ENCODE assay signal across 13 cellular contexts in genomic region chr5:136729901-136730355, GRCh38.
DNase-seq lines count a peak whose midpoint lies in the region; ATAC-seq and TF ChIP-seq lines count a peak whose summit lies in the region.
"Had no signal": no experiment of that assay in that cellular context is flagged by ENCODE, and none has a peak within 500 bp of the region (broad histone marks: within the 10 kb centered on the region; RNA-seq: fewer than 3 reads in every experiment).

No MANE protein-coding gene starts in this region.

- H3K9me3 ChIP-seq in breast epithelium (no peaks in the 10 kb centered on the region), osteoblast (ENCODE audit: low read depth, low read length) (no peaks in the 10 kb centered on the region)
- H3K9me3 ChIP-seq: heart left ventricle had no signal

- no peak for TF ChIP-seq POLR2A in breast epithelium (IDR thresholded peaks at IDR 0.05)

- H3K4me2 ChIP-seq in osteoblast (ENCODE audit: insufficient read depth, low read length), result peak overlapping the region; percentile 46

- H3K36me3 ChIP-seq in breast epithelium, result no peaks in the 10 kb centered on the region
- no peaks in the 10 kb centered on the region for H3K36me3 ChIP-seq in osteoblast (ENCODE audit: insufficient read depth, low read length)
- H3K36me3 ChIP-seq: heart left ventricle had no signal

- H3K4me3 ChIP-seq in breast epithelium (no peak overlapping the region), osteoblast (ENCODE audit: insufficient read depth, low read length) (no peak overlapping the region)
- H3K4me3 ChIP-seq: heart left ventricle, SK-N-MC had no signal

- ATAC-seq in HG03439 (IDR thresholded peaks at IDR 0.05; ENCODE audit: unreplicated experiment), result no peak
- ATAC-seq in HG02678 (IDR thresholded peaks at IDR 0.05; ENCODE audit: unreplicated experiment), result no peak
- ATAC-seq: heart left ventricle had no signal

- H3K27ac ChIP-seq in breast epithelium (peak overlapping the region; percentile 76 to 79), osteoblast (ENCODE audit: low read depth, low read length) (peak overlapping the region; percentile 46)
- H3K27ac ChIP-seq: heart left ventricle, HL-60, SK-N-MC had no signal

- no peaks in the 10 kb centered on the region for H3K79me2 ChIP-seq in osteoblast (ENCODE audit: insufficient read depth, low read length)

- TF ChIP-seq CTCF in breast epithelium (IDR thresholded peaks at IDR 0.05), result no peak
- TF ChIP-seq CTCF in osteoblast (IDR thresholded peaks at IDR 0.05; ENCODE audit: extremely low read depth, low read depth, low read length), result no peak

- intact Hi-C loops in breast epithelium (cut with DNase I; ENCODE audit: low total_unique reads), result no loop called here

- H4K20me1 ChIP-seq in osteoblast (ENCODE audit: insufficient read depth, low read length), result no peaks in the 10 kb centered on the region

- no peak overlapping the region for H2AFZ ChIP-seq in osteoblast (ENCODE audit: low read length)

- H3K4me1 ChIP-seq in breast epithelium, result no peaks in the 10 kb centered on the region
- peaks cover 17% of the 10 kb centered on the region for H3K4me1 ChIP-seq in osteoblast (ENCODE audit: insufficient read depth, low read length)
- H3K4me1 ChIP-seq: heart left ventricle had no signal

- H3K27me3 ChIP-seq in breast epithelium, result no peaks in the 10 kb centered on the region
- H3K27me3 ChIP-seq in osteoblast (ENCODE audit: insufficient read depth, low read length), result no peaks in the 10 kb centered on the region

- DNase-seq in GM04503 (ENCODE audit: low read depth) (peak; percentile 79), NCI-H2227 (lab: John Stamatoyannopoulos, UW; ENCODE audit: unreplicated experiment) (peak; percentile 52), breast epithelium (ENCODE audit: low spot score in 2 of 2) (no peak), osteoblast (ENCODE audit: insufficient read length, low spot score, missing footprints) (peak; percentile 68), activated gamma-delta T cell (lab: John Stamatoyannopoulos, UW) (no peak), NCI-H1930 (lab: John Stamatoyannopoulos, UW) (no peak)
- DNase-seq: activated CD4-positive, alpha-beta T cell treated with anti-CD3 and anti-CD28 coated beads, Interleukin-2, amount 50 U/mL, for 1 hour; DND-41; heart left ventricle had no signal

Comparison
In these comparisons a context has a peak if more than half of its experiments do, and no peak if none do; other contexts are left out.
1. DNase-seq: peak in GM04503 (single experiment), NCI-H2227 (single experiment) and osteoblast (single experiment); none in breast epithelium (0 of 2), activated gamma-delta T cell (single experiment) and NCI-H1930 (0 of 2).